In the genomic region with DNA sequence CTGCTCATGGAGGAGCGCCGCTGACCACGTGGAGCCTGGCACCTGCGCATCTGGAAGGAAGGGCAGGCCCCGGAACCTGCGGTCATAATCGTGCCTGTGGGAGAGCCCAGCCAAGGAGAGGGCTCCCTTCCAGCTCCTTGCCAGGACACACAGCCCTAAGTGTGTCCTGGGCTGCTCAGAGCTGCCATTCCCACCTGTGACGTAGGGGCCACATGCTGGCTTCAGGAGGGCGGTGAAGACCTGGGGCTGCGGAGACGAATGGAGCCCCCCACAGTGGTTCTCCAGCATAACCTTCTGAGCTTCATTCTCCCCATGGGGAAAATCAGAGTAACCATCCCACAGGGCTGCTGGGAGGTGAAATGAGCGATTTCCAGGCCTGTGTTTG, we compare ENCODE assay signal across 23 cellular contexts.
DNase-seq lines count a peak whose midpoint lies in the region; ATAC-seq, FAIRE-seq and TF ChIP-seq lines count a peak whose summit lies in the region.
"Had no signal": no experiment of that assay in that cellular context is flagged by ENCODE, and none has a peak within 500 bp of the region (broad histone marks: within the 10 kb centered on the region; RNA-seq: fewer than 3 reads in every experiment).

No MANE protein-coding gene starts in this region.

- H2AFZ ChIP-seq in HepG2 (ENCODE audit: low read length) (no peak overlapping the region), PC-9 (no peak overlapping the region)
- H2AFZ ChIP-seq: hepatocyte had no signal

- no peak for TF ChIP-seq CTCF in liver (IDR thresholded peaks at IDR 0.05; ENCODE audit: low read depth, low read length, missing input control)
- no peak for TF ChIP-seq CTCF in HepG2 (CRISPR knock-in tag; IDR thresholded peaks at IDR 0.05)
- TF ChIP-seq CTCF in coronary artery (IDR thresholded peaks at IDR 0.05) = no peak
- no peak for TF ChIP-seq CTCF in esophagus muscularis mucosa (IDR thresholded peaks at IDR 0.05)
- TF ChIP-seq CTCF in PC-9 (conservative IDR thresholded peaks at IDR 0.05) = no peak

- H3K4me1 Mint-ChIP-seq in naive B cell = peaks cover 36 to 46% (median 42%) of the 10 kb centered on the region in 3 donors

- H3K4me1 ChIP-seq in liver (ENCODE audit: control insufficient read depth in 4 of 4, insufficient read depth in 4 of 4, low read length in 3 of 4) = no peaks in the 10 kb centered on the region
- H3K4me1 ChIP-seq in HepG2 (ENCODE audit: insufficient read depth, low read length) = no peaks in the 10 kb centered on the region
- peaks cover 0 to 33% (median 25%) of the 10 kb centered on the region in 4 donors for H3K4me1 ChIP-seq in esophagus muscularis mucosa
- H3K4me1 ChIP-seq in PC-9 (replicated peaks; ENCODE audit: insufficient read depth) = no peaks in the 10 kb centered on the region
- H3K4me1 ChIP-seq: uterus had no signal

- H3K79me2 ChIP-seq in HepG2 (ENCODE audit: insufficient read depth, low read length) (no peaks in the 10 kb centered on the region), PC-9 (ENCODE audit: low read depth) (no peaks in the 10 kb centered on the region)
- H3K79me2 ChIP-seq: hepatocyte had no signal

- peak overlapping the region in 2 of 6 donors; percentile 41 to 67 for H3K27ac Mint-ChIP-seq in naive B cell
- H3K27ac Mint-ChIP-seq: activated CD4-positive, alpha-beta T cell treated with anti-CD3 and anti-CD28 coated beads, Interleukin-2, amount 10 ng/mL, durations not matched to agents 7 days and 5 days; activated CD8-positive, alpha-beta memory T cell treated with anti-CD3 and anti-CD28 coated beads, Interleukin-2, amount 10 ng/mL, durations not matched to agents 7 days and 5 days; activated naive CD4-positive, alpha-beta T cell treated with anti-CD3 and anti-CD28 coated beads, Interleukin-2, amount 50 U/mL, for 72 hours; CD4-positive, alpha-beta memory T cell; H9 had no signal

- no peaks in the 10 kb centered on the region for H3K36me3 ChIP-seq in liver (ENCODE audit: control insufficient read depth in 4 of 4, insufficient read depth in 3 of 4, low read depth in 1 of 4, low read length in 3 of 4)
- no peaks in the 10 kb centered on the region for H3K36me3 ChIP-seq in HepG2 (replicated peaks in 1 of 2; ENCODE audit: control insufficient read depth in 1 of 2, insufficient read depth in 2 of 2, low read length in 2 of 2)
- no peaks in the 10 kb centered on the region for H3K36me3 ChIP-seq in esophagus muscularis mucosa
- no peaks in the 10 kb centered on the region for H3K36me3 ChIP-seq in PC-9 (ENCODE audit: low read depth)
- H3K36me3 ChIP-seq: ovary, suprapubic skin, uterus had no signal

- no peak for FAIRE-seq in HepG2 (lab: Jason Lieb, UNC)

- peak overlapping the region; percentile 42 for H3K27ac ChIP-seq in liver (ENCODE audit: low read depth in 1 of 2, low read length in 2 of 2)
- no peak overlapping the region for H3K27ac ChIP-seq in HepG2 (ENCODE audit: extremely low read length, insufficient read depth, low read length)
- H3K27ac ChIP-seq in coronary artery = peak overlapping the region in 1 of 2 donors; percentile 57
- H3K27ac ChIP-seq in esophagus muscularis mucosa (replicated peaks in 1 of 4) = no peak overlapping the region
- H3K27ac ChIP-seq in PC-9 = no peak overlapping the region
- H3K27ac ChIP-seq: epithelial cell of prostate, ovary, suprapubic skin, uterus had no signal

- in situ Hi-C loops in HepG2 (cut with HindIII; ENCODE audit: extremely low pct_ligation_motif_present, low pct_unique_long_range_greater_than_20kb) = no loop called here

- H3K9ac ChIP-seq in liver (ENCODE audit: low read depth in 1 of 2, low read length in 2 of 2) (no peak overlapping the region), HepG2 (ENCODE audit: insufficient read depth, low read depth, low read length) (no peak overlapping the region)

- peaks cover 0 to 2% (median 0%) of the 10 kb centered on the region in 7 donors for H3K9me3 Mint-ChIP-seq in naive B cell
- H3K9me3 Mint-ChIP-seq: activated naive CD4-positive, alpha-beta T cell treated with anti-CD3 and anti-CD28 coated beads, Interleukin-2, amount 50 U/mL, for 72 hours; activated T-helper 1 cell treated with anti-CD3 and anti-CD28 coated beads, Interleukin-12 subunit alpha, Interleukin-12 subunit beta, Interleukin-2, Interleukin-4 antibody, amounts not matched to agents 30 ng/mL and 10 ng/mL and 1 ng/mL, durations not matched to agents 14 hours and 24 hours and 36 hours had no signal

- H3F3A ChIP-seq in PC-9 (ENCODE audit: insufficient read depth, low read depth) = no peaks in the 10 kb centered on the region

- H3K4me3 Mint-ChIP-seq in naive B cell = peak overlapping the region in 7 of 8 donors; percentile 31 to 90 (median 84)
- H3K4me3 Mint-ChIP-seq: activated CD4-positive, alpha-beta T cell treated with anti-CD3 and anti-CD28 coated beads, Interleukin-2, amount 10 ng/mL, durations not matched to agents 7 days and 5 days; activated CD8-positive, alpha-beta memory T cell treated with anti-CD3 and anti-CD28 coated beads, Interleukin-2, amount 10 ng/mL, durations not matched to agents 7 days and 5 days; activated T-helper 1 cell treated with anti-CD3 and anti-CD28 coated beads, Interleukin-12 subunit alpha, Interleukin-12 subunit beta, Interleukin-2, Interleukin-4 antibody, amounts not matched to agents 30 ng/mL and 10 ng/mL and 1 ng/mL, durations not matched to agents 14 hours and 24 hours and 36 hours; CD4-positive, alpha-beta memory T cell; H9 had no signal

- H3K9me3 ChIP-seq in liver (ENCODE audit: control insufficient read depth in 4 of 4, low read length in 3 of 4) = no peaks in the 10 kb centered on the region
- H3K9me3 ChIP-seq in HepG2 (ENCODE audit: low read length) = no peaks in the 10 kb centered on the region
- H3K9me3 ChIP-seq in esophagus muscularis mucosa = no peaks in the 10 kb centered on the region
- no peaks in the 10 kb centered on the region for H3K9me3 ChIP-seq in PC-9 (ENCODE audit: insufficient read depth, low read depth)
- H3K9me3 ChIP-seq: ovary, suprapubic skin, uterus had no signal

- 71% methylated on average over 12 of the region's 12 CpGs for WGBS in liver
- 50% methylated on average over 6 of the region's 12 CpGs for WGBS in HepG2 (ENCODE audit: low lambda C conversion rate)
- WGBS in esophagus muscularis mucosa = 74% methylated on average over 11 of the region's 12 CpGs

- no peak overlapping the region for H3K4me3 ChIP-seq in liver (ENCODE audit: low read depth in 1 of 3, low read length in 3 of 3)
- no peak overlapping the region for H3K4me3 ChIP-seq in HepG2 (replicated peaks in 1 of 3; ENCODE audit: insufficient read depth in 1 of 3, low read depth in 2 of 3, low read length in 3 of 3)
- H3K4me3 ChIP-seq in coronary artery = peak overlapping the region; percentile 51
- no peak overlapping the region for H3K4me3 ChIP-seq in esophagus muscularis mucosa
- H3K4me3 ChIP-seq in PC-9 = no peak overlapping the region
- H3K4me3 ChIP-seq: hepatocyte, ovary, suprapubic skin, uterus had no signal

- BruUV-seq in HepG2 (replicated peaks; lab: Mats Ljungman, UMichigan) (no TSS peak), PC-9 (replicated peaks; lab: Mats Ljungman, UMichigan) (no TSS peak)

- TF ChIP-seq RAD21 in liver (IDR thresholded peaks at IDR 0.05) = no peak
- TF ChIP-seq RAD21 in HepG2 (CRISPR knock-in tag; IDR thresholded peaks at IDR 0.05) = no peak

- ATAC-seq in HepG2 (no peak), naive B cell (ENCODE audit: low read depth in 2 of 2) (no peak), HG02678 (IDR thresholded peaks at IDR 0.05; ENCODE audit: unreplicated experiment) (no peak)
- ATAC-seq: activated CD8-positive, alpha-beta memory T cell treated with anti-CD3 and anti-CD28 coated beads, Interleukin-2, amount 10 ng/mL, durations not matched to agents 7 days and 5 days; activated naive CD4-positive, alpha-beta T cell treated with anti-CD3 and anti-CD28 coated beads, Interleukin-2, amount 50 U/mL, for 72 hours had no signal

- intact Hi-C loops in HepG2 (cut with micrococcal nuclease; ENCODE audit: unreplicated experiment) (no loop called here), esophagus muscularis mucosa (cut with DNase I) (no loop called here), PC-9 (cut with micrococcal nuclease; ENCODE audit: unreplicated experiment) (no loop called here)

- H3K4me2 ChIP-seq in HepG2 (ENCODE audit: low read depth, low read length) (no peak overlapping the region), PC-9 (no peak overlapping the region)

- no peaks in the 10 kb centered on the region for H3K9me2 ChIP-seq in PC-9 (ENCODE audit: insufficient read depth)

- TF ChIP-seq POLR2A in HepG2 (IDR thresholded peaks at IDR 0.05; ENCODE audit: insufficient read depth in 1 of 2, low read depth in 2 of 2, low read length in 2 of 2) = no peak
- TF ChIP-seq POLR2A in esophagus muscularis mucosa (IDR thresholded peaks at IDR 0.05; ENCODE audit: low read depth) = no peak

- TF ChIP-seq EP300 in HepG2 (IDR thresholded peaks at IDR 0.05; ENCODE audit: low read depth in 2 of 2, low read length in 2 of 2) (no peak), HepG2 (CRISPR knock-in tag; IDR thresholded peaks at IDR 0.05; ENCODE audit: borderline replicate concordance) (no peak), esophagus muscularis mucosa (IDR thresholded peaks at IDR 0.05) (no peak)

- peaks cover 0 to 25% (median 3%) of the 10 kb centered on the region in 3 donors for H3K27me3 Mint-ChIP-seq in naive B cell

- no peaks in the 10 kb centered on the region for H4K20me1 ChIP-seq in HepG2 (ENCODE audit: insufficient read depth, low read length)
- no peaks in the 10 kb centered on the region for H4K20me1 ChIP-seq in PC-9 (ENCODE audit: insufficient read depth)

- peaks cover 0 to 5% (median 1%) of the 10 kb centered on the region in 4 donors for H3K27me3 ChIP-seq in liver (ENCODE audit: control insufficient read depth in 4 of 4, insufficient read depth in 4 of 4, low read length in 3 of 4)
- peaks cover 1 to 34% of the 10 kb centered on the region in 2 experiments; a peak in 3 of 5 replicates for H3K27me3 ChIP-seq in HepG2 (ENCODE audit: control insufficient read depth in 1 of 2, insufficient read depth in 2 of 2, low read length in 2 of 2)
- no peaks in the 10 kb centered on the region for H3K27me3 ChIP-seq in esophagus muscularis mucosa
- no peaks in the 10 kb centered on the region for H3K27me3 ChIP-seq in PC-9 (ENCODE audit: insufficient read depth, low read depth)
- H3K27me3 ChIP-seq: ovary, uterus had no signal

- DNase-seq in HepG2 (ENCODE audit: low spot score) (no peak), coronary artery (ENCODE audit: low spot score) (peak; percentile 62), naive B cell (no peak), Ammon's horn (ENCODE audit: low spot score) (no peak), esophagus muscularis mucosa (ENCODE audit: extremely low spot score) (no peak), PC-9 (no peak)
- DNase-seq: activated CD4-positive, alpha-beta T cell treated with anti-CD3 and anti-CD28 coated beads, Interleukin-2, amount 10 ng/mL, durations not matched to agents 7 days and 5 days; activated CD8-positive, alpha-beta memory T cell treated with anti-CD3 and anti-CD28 coated beads, Interleukin-2, amount 10 ng/mL, durations not matched to agents 7 days and 5 days; CD4-positive, alpha-beta memory T cell; foreskin fibroblast; GDM1; H9; KG1; NCI-H1694; ovary; uterus had no signal

- H3K36me3 Mint-ChIP-seq in naive B cell = peaks cover 3 to 4% of the 10 kb centered on the region in 2 donors
- H3K36me3 Mint-ChIP-seq: activated CD8-positive, alpha-beta memory T cell treated with anti-CD3 and anti-CD28 coated beads, Interleukin-2, amount 10 ng/mL, durations not matched to agents 7 days and 5 days; activated naive CD4-positive, alpha-beta T cell treated with anti-CD3 and anti-CD28 coated beads, Interleukin-2, amount 50 U/mL, for 72 hours had no signal

- CTCF ChIA-PET in HepG2 (lab: Yijun Ruan, JAX; ENCODE audit: low intra/inter-chr PET ratio, low total read pairs) = no interaction called here
- CTCF ChIA-PET in PC-9 (lab: Charles Lee) = no interaction called here

- POLR2A ChIA-PET in HepG2 (lab: Yijun Ruan, JAX) (no interaction called here), PC-9 (lab: Charles Lee; ENCODE audit: unreplicated experiment) (no interaction called here)

Comparison
In these comparisons a context has a peak if more than half of its experiments do, and no peak if none do; other contexts are left out.
1. H3K27ac ChIP-seq: peak in liver (2 of 2); none in HepG2 (single experiment), esophagus muscularis mucosa (0 of 4) and PC-9 (single experiment).